Comparison of ENCODE assay signal across 17 cellular contexts in the genomic region with DNA sequence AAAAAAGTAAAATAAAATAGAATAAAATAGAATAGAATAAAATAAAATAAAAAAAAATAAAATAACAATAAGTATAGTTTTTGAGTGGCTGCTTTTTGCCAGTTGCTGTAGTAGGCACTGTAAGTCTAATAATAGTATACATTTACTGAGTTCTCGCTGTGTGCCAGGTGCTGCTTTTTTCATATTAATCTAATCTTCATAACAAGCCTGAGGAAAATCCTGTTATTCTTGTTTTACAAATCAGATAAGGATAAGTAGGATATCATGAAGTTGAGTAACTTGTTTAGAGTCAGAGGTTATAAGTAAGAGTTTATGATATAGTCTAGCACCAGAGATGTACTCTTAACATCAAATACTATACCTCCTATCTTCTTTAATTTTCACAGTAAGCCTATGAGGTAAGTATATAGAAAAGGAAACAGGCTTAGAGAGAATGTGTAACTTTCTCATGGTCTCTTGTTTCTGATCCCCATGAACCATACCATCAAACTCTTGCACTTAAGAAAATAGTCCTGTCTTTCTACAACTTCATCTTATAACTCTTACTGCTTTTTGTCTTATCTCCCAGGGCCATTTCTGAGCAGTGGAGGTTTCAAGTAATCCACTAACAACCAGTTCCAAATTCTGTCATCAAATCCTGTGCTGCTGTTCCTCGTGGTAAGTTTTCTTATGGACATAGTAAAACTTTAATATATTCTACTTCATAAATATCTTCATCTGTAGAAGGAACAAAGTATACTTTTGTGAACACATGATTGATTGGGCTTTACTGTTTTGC. TPM values are rescaled to one million over a fixed set of nuclear protein-coding genes. Genes with fewer than 3 reads are reported as not detected.
DNase-seq lines count a peak whose midpoint lies in the region; ATAC-seq, FAIRE-seq and TF ChIP-seq lines count a peak whose summit lies in the region.
"Had no signal": no experiment of that assay in that cellular context is flagged by ENCODE, and none has a peak within 500 bp of the region (broad histone marks: within the 10 kb centered on the region; RNA-seq: fewer than 3 reads in every experiment).

No MANE protein-coding gene starts in this region.

- H2BK15ac ChIP-seq in mesenchymal stem cell (ENCODE audit: low read depth, poor library complexity, severe bottlenecking), result no peak overlapping the region

- H4K91ac ChIP-seq in mesenchymal stem cell (ENCODE audit: low read length), result no peak overlapping the region

- H3K4me3 ChIP-seq in HEK293 (ENCODE audit: low read depth, low read length) (no peak overlapping the region), mesenchymal stem cell (ENCODE audit: insufficient read depth in 1 of 2, low read depth in 1 of 2, low read length in 2 of 2) (no peak overlapping the region), small intestine (ENCODE audit: low read depth in 1 of 2, low read length in 2 of 2) (no peak overlapping the region), uterus (no peak overlapping the region)
- H3K4me3 ChIP-seq: MG63 had no signal

- no peak overlapping the region for H3K27ac ChIP-seq in HEK293 (ENCODE audit: extremely low read depth, low read depth, low read length)
- no peak overlapping the region for H3K27ac ChIP-seq in mesenchymal stem cell (ENCODE audit: low read length, poor library complexity, severe bottlenecking)
- no peak overlapping the region for H3K27ac ChIP-seq in small intestine (ENCODE audit: low read depth in 1 of 2, low read length in 1 of 2)
- H3K27ac ChIP-seq in uterus, result no peak overlapping the region
- H3K27ac ChIP-seq: HL-60 had no signal

- H3K4me1 Mint-ChIP-seq in WTC11, result no peaks in the 10 kb centered on the region

- peaks cover 19% of the 10 kb centered on the region for H3K36me3 Mint-ChIP-seq in WTC11

- H3K36me3 ChIP-seq in HEK293 (ENCODE audit: control insufficient read depth in 2 of 2, insufficient read depth in 1 of 2, low read length in 2 of 2) (peaks cover 0 to 23% of the 10 kb centered on the region in 2 experiments), mesenchymal stem cell (ENCODE audit: control insufficient read depth in 1 of 2, insufficient read depth in 2 of 2, low read depth in 1 of 2, low read length in 2 of 2) (peaks cover 0 to 10% of the 10 kb centered on the region in 2 experiments), small intestine (ENCODE audit: control insufficient read depth in 2 of 2, insufficient read depth in 2 of 2, low read length in 2 of 2) (no peaks in the 10 kb centered on the region), uterus (no peaks in the 10 kb centered on the region)

- H3K27ac Mint-ChIP-seq in WTC11, result no peak overlapping the region; the same call in 1 of the 2 replicates
- H3K27ac Mint-ChIP-seq: CD8-positive, alpha-beta memory T cell; H9 had no signal

- CTCF ChIA-PET in HEK293 (lab: Yijun Ruan, JAX) (no interaction called here), WTC11 (lab: Charles Lee) (no interaction called here)

- H3K9me3 ChIP-seq in HEK293 (ENCODE audit: control insufficient read depth, insufficient read depth, low read depth, low read length) (no peaks in the 10 kb centered on the region), mesenchymal stem cell (ENCODE audit: control insufficient read depth, low read length) (no peaks in the 10 kb centered on the region), small intestine (ENCODE audit: control insufficient read depth, low read depth) (no peaks in the 10 kb centered on the region), uterus (no peaks in the 10 kb centered on the region)
- H3K9me3 ChIP-seq: MG63, SK-N-SH had no signal

- H3K9me3 Mint-ChIP-seq in WTC11, result no peaks in the 10 kb centered on the region
- H3K9me3 Mint-ChIP-seq: CD8-positive, alpha-beta memory T cell; H9 had no signal

- no peak overlapping the region for H4K8ac ChIP-seq in mesenchymal stem cell (ENCODE audit: low read length)

- no peak overlapping the region for H2AFZ ChIP-seq in mesenchymal stem cell (ENCODE audit: low read depth, low read length)

- H3K9ac ChIP-seq in mesenchymal stem cell (ENCODE audit: low read length), result peak overlapping the region; percentile 59
- H3K9ac ChIP-seq: SK-N-SH had no signal

- no peak overlapping the region for H2AK5ac ChIP-seq in mesenchymal stem cell (ENCODE audit: low read length, severe bottlenecking)

- H3K4me1 ChIP-seq in HEK293 (ENCODE audit: control insufficient read depth, insufficient read depth, low read length) (no peaks in the 10 kb centered on the region), mesenchymal stem cell (ENCODE audit: control insufficient read depth, insufficient read depth, low read depth, low read length) (no peaks in the 10 kb centered on the region), small intestine (ENCODE audit: control insufficient read depth in 2 of 2, insufficient read depth in 1 of 2, low read depth in 1 of 2, low read length in 1 of 2) (no peaks in the 10 kb centered on the region), uterus (no peaks in the 10 kb centered on the region)

- DNase-seq in WTC11 (ENCODE audit: low spot score), result no peak
- peak; percentile 7 for DNase-seq in mesenchymal stem cell
- peak; percentile 42 for DNase-seq in small intestine
- no peak for DNase-seq in NCI-H524 (lab: John Stamatoyannopoulos, UW)
- DNase-seq in activated naive CD4-positive, alpha-beta T cell treated with Interleukin-2 at 50 U/mL for 16 hours, result no peak
- DNase-seq in uterus, result no peak
- DNase-seq: CD8-positive, alpha-beta memory T cell; H9; KG1; MG63; NCI-H1105; NCI-H1694 treated with DMSO at 0.1 percent for 48 hours; NCI-H345; NCI-H748 treated with DMSO at 0.1 percent for 48 hours; SK-N-SH had no signal

- no peak overlapping the region for H2BK12ac ChIP-seq in mesenchymal stem cell (ENCODE audit: low read length in 2 of 2)

- no peak overlapping the region for H2BK120ac ChIP-seq in mesenchymal stem cell (ENCODE audit: low read depth, low read length)

- no peak overlapping the region for H3K4me2 ChIP-seq in mesenchymal stem cell (ENCODE audit: low read length, poor library complexity, severe bottlenecking)
- H3K4me2 ChIP-seq: SK-N-SH had no signal

- no peak overlapping the region for H3K23ac ChIP-seq in mesenchymal stem cell (ENCODE audit: low read length in 2 of 2)

- no peak for TF ChIP-seq POLR2A in uterus (IDR thresholded peaks at IDR 0.05)

- ATAC-seq in WTC11, result no peak

- no peak overlapping the region for H3K18ac ChIP-seq in mesenchymal stem cell (ENCODE audit: low read depth in 1 of 2, low read length in 2 of 2)

- peaks cover 9% of the 10 kb centered on the region for H3K79me1 ChIP-seq in mesenchymal stem cell (replicated peaks; ENCODE audit: low read length, poor library complexity, severe bottlenecking)

- H3K14ac ChIP-seq in mesenchymal stem cell (ENCODE audit: low read length in 2 of 2), result no peak overlapping the region

- POLR2A ChIA-PET in HEK293 (lab: Yijun Ruan, JAX) (no interaction called here), WTC11 (lab: Charles Lee) (no interaction called here)

- no peak overlapping the region for H2BK5ac ChIP-seq in mesenchymal stem cell (ENCODE audit: low read depth, low read length, poor library complexity, severe bottlenecking)

- TF ChIP-seq CTCF in HEK293 (tag by site-specific recombination; IDR thresholded peaks at IDR 0.05) (no peak), WTC11 (IDR thresholded peaks at IDR 0.05) (no peak), uterus (IDR thresholded peaks at IDR 0.05) (no peak)

- H3K4ac ChIP-seq in mesenchymal stem cell (ENCODE audit: low read depth in 1 of 2, low read length in 2 of 2), result no peak overlapping the region

- no CpG with 5 or more reads among the region's 2 CpGs for WGBS in mesenchymal stem cell
- 15 to 49% (median 40%) methylated on average over 2 of the region's 2 CpGs for WGBS in small intestine, 3 donors

- H3K27me3 ChIP-seq in mesenchymal stem cell (ENCODE audit: control insufficient read depth in 1 of 2, insufficient read depth in 1 of 2, low read length in 2 of 2) (no peaks in the 10 kb centered on the region), small intestine (ENCODE audit: control insufficient read depth in 2 of 2, insufficient read depth in 2 of 2, low read length in 2 of 2) (no peaks in the 10 kb centered on the region), uterus (no peaks in the 10 kb centered on the region)
- H3K27me3 ChIP-seq: MG63 had no signal

- intact Hi-C loops in uterus (cut with DNase I; ENCODE audit: low total_unique reads), result no loop called here

- no peaks in the 10 kb centered on the region for H3K27me3 Mint-ChIP-seq in WTC11 (ENCODE audit: low read depth)
- H3K27me3 Mint-ChIP-seq: CD8-positive, alpha-beta memory T cell had no signal

- H3K4me3 Mint-ChIP-seq in WTC11, result no peak overlapping the region
- H3K4me3 Mint-ChIP-seq: CD8-positive, alpha-beta memory T cell; H9 had no signal

- FAIRE-seq in small intestine (lab: Jason Lieb, UNC), result no peak

TF ChIP-seq in HEK293, 187 proteins besides CTCF, POLR2A, EP300 and RAD21 (continues in another document):
- TF ChIP-seq ZNF791 (tag by site-specific recombination; IDR thresholded peaks at IDR 0.05), result no peak

TF ChIP-seq in WTC11, 78 proteins besides CTCF, POLR2A, EP300 and RAD21:
- TF ChIP-seq HMGA2 (CRISPR knock-in tag; IDR thresholded peaks at IDR 0.05), result peak; percentile 14; the same call in 1 of the 2 replicates
- TF ChIP-seq, protein P1, sequence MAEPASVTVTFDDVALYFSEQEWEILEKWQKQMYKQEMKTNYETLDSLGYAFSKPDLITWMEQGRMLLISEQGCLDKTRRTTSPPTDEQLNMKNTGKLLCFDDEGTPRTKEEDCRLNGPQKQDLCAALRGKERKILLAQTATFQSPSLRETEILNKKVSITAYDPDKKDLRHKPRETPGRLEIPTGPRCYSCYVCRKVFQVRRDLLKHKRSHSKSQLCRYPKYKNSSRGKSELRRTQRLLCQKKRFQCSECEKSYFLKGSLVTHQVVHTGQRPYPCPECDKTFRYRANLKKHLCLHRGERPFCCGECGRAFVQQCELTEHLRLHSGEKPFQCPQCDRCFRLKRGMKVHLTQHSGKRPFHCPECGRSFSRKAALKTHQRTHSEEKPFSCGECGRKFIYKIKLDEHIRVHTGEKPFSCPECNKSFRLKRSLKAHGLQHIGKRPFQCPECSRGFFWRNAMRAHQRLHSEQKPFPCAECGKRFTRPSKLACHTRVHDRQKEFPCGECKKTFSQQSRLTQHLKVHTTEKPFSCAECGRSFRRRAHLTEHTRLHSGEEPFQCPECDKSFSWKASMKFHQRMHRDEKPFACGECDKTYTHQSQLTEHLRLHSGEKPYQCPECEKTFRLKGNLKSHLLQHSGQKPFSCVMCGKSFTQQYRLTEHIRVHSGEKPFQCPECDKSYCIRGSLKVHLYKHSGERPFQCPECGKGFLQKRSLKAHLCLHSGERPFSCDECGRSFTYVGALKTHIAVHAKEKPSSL (CRISPR knock-in tag; conservative IDR thresholded peaks at IDR 0.05), result no peak

RNA-seq across cellular contexts. Expression of a gene that starts 18.7 kb away (rescaled TPM):
- total RNA-seq in WTC11 (2021), result 23.9 to 26.7 TPM (median 25.8 TPM) in 3 replicates
- 4.1 TPM for polyA plus RNA-seq in mesenchymal stem cell (2013, experiment 1 of 2)
- polyA plus RNA-seq in mesenchymal stem cell (2013, experiment 2 of 2), result 4.1 TPM
- polyA plus RNA-seq in small intestine, result 1 to 10 TPM; 3.2 to 6.4 (median 5.4) TPM
- total RNA-seq in uterus, result 10 to 100 TPM in 1 of 4 donors, 1 to 10 TPM in 3; 1.0 to 16.5 (median 6.7) TPM

RNA-seq across cellular contexts. Expression of a gene that starts 19.3 kb away (rescaled TPM):
- 634 to 723 TPM (median 640 TPM) in 3 replicates for total RNA-seq in WTC11 (2021)
- 352 TPM for polyA plus RNA-seq in mesenchymal stem cell (2013, experiment 1 of 2)
- polyA plus RNA-seq in mesenchymal stem cell (2013, experiment 2 of 2), result 352 TPM
- polyA plus RNA-seq in small intestine, result 100 to 1,000 TPM; 257 to 356 (median 269) TPM
- total RNA-seq in uterus, result 100 to 1,000 TPM; 205 to 785 (median 450) TPM

Comparison
In these comparisons a context has a peak if more than half of its experiments do, and no peak if none do; other contexts are left out.
1. DNase-seq: peak in mesenchymal stem cell (single experiment) and small intestine (single experiment); none in WTC11 (single experiment), NCI-H524 (0 of 2), activated naive CD4-positive, alpha-beta T cell treated with Interleukin-2 at 50 U/mL for 16 hours (single experiment) and uterus (0 of 2).